ENCODE assay signal across 9 cellular contexts in the genomic region with DNA sequence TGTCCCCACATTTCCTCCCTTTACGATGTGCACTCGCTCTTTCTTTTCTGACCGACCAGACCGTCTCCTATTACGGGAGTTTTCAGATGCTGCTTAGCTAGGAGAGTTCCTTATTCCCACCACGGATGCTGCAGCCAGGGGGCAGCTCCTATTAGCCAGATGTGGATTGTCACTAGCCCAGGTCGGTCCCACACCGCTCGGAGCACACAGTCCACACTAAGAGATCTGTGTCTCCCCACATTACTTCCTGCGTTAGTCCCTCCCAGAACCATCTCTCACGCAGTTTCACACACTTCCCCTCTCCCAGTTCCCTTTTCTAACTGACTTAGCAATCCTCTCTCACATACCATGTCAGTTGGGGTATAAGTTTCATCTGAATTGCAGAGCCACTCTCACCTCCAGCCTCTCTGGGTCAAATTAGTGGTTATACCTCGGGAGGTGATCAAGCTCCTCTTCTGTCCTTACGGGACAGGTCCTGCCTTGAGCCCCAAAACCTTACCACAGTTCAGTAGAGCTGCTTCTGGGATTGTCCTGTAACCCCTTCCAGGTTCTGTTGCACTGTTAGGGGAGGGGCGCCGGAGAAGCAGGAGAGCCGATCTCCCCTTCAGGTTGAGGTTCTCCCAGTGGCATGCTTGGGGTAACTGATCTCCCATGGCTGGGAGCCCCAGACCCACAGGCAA. TPM values are rescaled to one million over a fixed set of nuclear protein-coding genes. Genes with fewer than 3 reads are reported as not detected.
DNase-seq lines count a peak whose midpoint lies in the region; ATAC-seq lines count a peak whose summit lies in the region.
"Had no signal": no experiment of that assay in that cellular context is flagged by ENCODE, and none has a peak within 500 bp of the region (broad histone marks: within the 10 kb centered on the region; RNA-seq: fewer than 3 reads in every experiment).

No MANE protein-coding gene starts in this region.

- ATAC-seq in GM18870 (IDR thresholded peaks at IDR 0.05; ENCODE audit: unreplicated experiment): peak; percentile 87
- ATAC-seq in HG02759 (IDR thresholded peaks at IDR 0.05; ENCODE audit: unreplicated experiment): peak; percentile 91
- ATAC-seq in left lobe of liver: peak; percentile 10
- ATAC-seq: Panc1 had no signal

- DNase-seq in OCI-M1 (lab: John Stamatoyannopoulos, UW) (peak; percentile 95), left lobe of liver (ENCODE audit: low spot score) (peak; percentile 51), NCI-H187 (lab: John Stamatoyannopoulos, UW) (no peak), NCI-H2171 (lab: John Stamatoyannopoulos, UW) (no peak), cerebellar cortex (ENCODE audit: low spot score) (no peak), NCI-H345 treated with DMSO at 0.1 percent for 48 hours (lab: John Stamatoyannopoulos, UW; ENCODE audit: unreplicated experiment) (no peak)

RNA-seq across cellular contexts. Expression of a gene that starts 28.2 kb away (rescaled TPM):
- 11.1 TPM for total RNA-seq in left lobe of liver

Comparison
In these comparisons a context has a peak if more than half of its experiments do, and no peak if none do; other contexts are left out.
1. ATAC-seq: peak in every context shown above with its lines; median percentile 91 in HG02759; 87 in GM18870; 10 in left lobe of liver.
2. DNase-seq: peak in OCI-M1 (single experiment) and left lobe of liver (single experiment); none in NCI-H187 (0 of 2), NCI-H2171 (single experiment), cerebellar cortex (single experiment) and NCI-H345 treated with DMSO at 0.1 percent for 48 hours (single experiment).